8 cellular contexts compared by ENCODE assay signal in genomic region chr12:94150483-94151225, GRCh38. TPM values are rescaled to one million over a fixed set of nuclear protein-coding genes. Genes with fewer than 3 reads are reported as not detected.
DNase-seq lines count a peak whose midpoint lies in the region; ATAC-seq and TF ChIP-seq lines count a peak whose summit lies in the region.

No MANE protein-coding gene starts in this region.

- no peaks in the 10 kb centered on the region for H3K79me2 ChIP-seq in neural progenitor cell (ENCODE audit: low read depth)

- CTCF ChIA-PET in activated B cell treated with CpG ODN at 0.5 μM for 24 hours (lab: Charles Lee): interaction anchor here (1.0 to 3.0 kb wide), 4 partner anchors 16 to 284 kb away, joined by 5 to 17 read pairs (median 6); no protein-coding TSS in a partner anchor

- no peak for ATAC-seq in Right ventricle myocardium inferior
- no peak for ATAC-seq in left cardiac atrium
- peak; percentile 18 for ATAC-seq in activated B cell treated with CpG ODN at 0.5 μM for 24 hours (ENCODE audit: low read depth)
- ATAC-seq in HG02763 (IDR thresholded peaks at IDR 0.05; ENCODE audit: unreplicated experiment): no peak
- no peak for ATAC-seq in GM18511 (IDR thresholded peaks at IDR 0.05; ENCODE audit: unreplicated experiment)

- H3K27me3 ChIP-seq in endodermal cell (ENCODE audit: control insufficient read depth, insufficient read depth, low read length, poor library complexity, severe bottlenecking): peaks cover 77% of the 10 kb centered on the region
- peaks cover 92% of the 10 kb centered on the region for H3K27me3 ChIP-seq in neural progenitor cell

- H3K9me3 Mint-ChIP-seq in activated B cell treated with CpG ODN at 0.5 μM for 24 hours (no peaks in the 10 kb centered on the region), endodermal cell (no peaks in the 10 kb centered on the region), neural progenitor cell (no peaks in the 10 kb centered on the region)

- H3K36me3 ChIP-seq in endodermal cell (ENCODE audit: control insufficient read depth, insufficient read depth, low read length) (no peaks in the 10 kb centered on the region), neural progenitor cell (no peaks in the 10 kb centered on the region)

- TF ChIP-seq CTCF in activated B cell treated with CpG ODN at 0.5 μM for 24 hours (IDR thresholded peaks at IDR 0.05) (no peak), endodermal cell (conservative IDR thresholded peaks at IDR 0.05) (no peak), neural progenitor cell (IDR thresholded peaks at IDR 0.05) (no peak)

- peak overlapping the region; percentile 96 for H3K4me3 Mint-ChIP-seq in activated B cell treated with CpG ODN at 0.5 μM for 24 hours
- H3K4me3 Mint-ChIP-seq in endodermal cell: peak overlapping the region; percentile 56
- H3K4me3 Mint-ChIP-seq in neural progenitor cell: peak overlapping the region; percentile 96

- peaks cover 15% of the 10 kb centered on the region for H3K4me1 ChIP-seq in endodermal cell (ENCODE audit: control insufficient read depth, insufficient read depth, low read length)
- H3K4me1 ChIP-seq in neural progenitor cell: peaks cover 10% of the 10 kb centered on the region

- peaks cover 57% of the 10 kb centered on the region for H3K4me1 Mint-ChIP-seq in activated B cell treated with CpG ODN at 0.5 μM for 24 hours
- H3K4me1 Mint-ChIP-seq in endodermal cell: peaks cover 28% of the 10 kb centered on the region
- peaks cover 58% of the 10 kb centered on the region for H3K4me1 Mint-ChIP-seq in neural progenitor cell

- no peaks in the 10 kb centered on the region for H3K27me3 Mint-ChIP-seq in activated B cell treated with CpG ODN at 0.5 μM for 24 hours
- H3K27me3 Mint-ChIP-seq in endodermal cell (ENCODE audit: insufficient read depth): peaks cover 88% of the 10 kb centered on the region
- peaks cover 13% of the 10 kb centered on the region for H3K27me3 Mint-ChIP-seq in neural progenitor cell (ENCODE audit: insufficient read depth, low read depth)

- peak overlapping the region; percentile 87 for H3K4me2 ChIP-seq in neural progenitor cell

- H4K20me1 ChIP-seq in neural progenitor cell (ENCODE audit: low read depth): peaks cover 33% of the 10 kb centered on the region

- H3K36me3 Mint-ChIP-seq in activated B cell treated with CpG ODN at 0.5 μM for 24 hours (ENCODE audit: low read depth) (peaks cover 8% of the 10 kb centered on the region), endodermal cell (ENCODE audit: low read depth) (no peaks in the 10 kb centered on the region), neural progenitor cell (peaks cover 5% of the 10 kb centered on the region)

- POLR2A ChIA-PET in activated B cell treated with CpG ODN at 0.5 μM for 24 hours (lab: Charles Lee): interaction anchor here (0.7 to 3.7 kb wide), 6 partner anchors 55 to 123 kb away, joined by 3 to 64 read pairs (median 10); no protein-coding TSS in a partner anchor

- H3K9ac ChIP-seq in endodermal cell (ENCODE audit: extremely low read depth, low read length, poor library complexity, severe bottlenecking) (no peak overlapping the region), neural progenitor cell (no peak overlapping the region)

- WGBS in endodermal cell (ENCODE audit: insufficient coverage in 1 of 2, insufficient read length in 1 of 2), 2 experiments: 23 to 40% methylated on average over 10 to 25 of the region's 26 CpGs

- H3K27ac Mint-ChIP-seq in activated B cell treated with CpG ODN at 0.5 μM for 24 hours (peak overlapping the region; percentile 86), endodermal cell (no peak overlapping the region), neural progenitor cell (peak overlapping the region; percentile 50)

- peak overlapping the region; percentile 6 for H3K27ac ChIP-seq in endodermal cell (ENCODE audit: low read depth, low read length)
- H3K27ac ChIP-seq in neural progenitor cell: no peak overlapping the region

- H3K9me3 ChIP-seq in endodermal cell (ENCODE audit: control insufficient read depth, low read length) (no peaks in the 10 kb centered on the region), neural progenitor cell (ENCODE audit: low read depth) (no peaks in the 10 kb centered on the region)

- H3F3A ChIP-seq in neural progenitor cell (ENCODE audit: low read depth): peaks cover 42% of the 10 kb centered on the region

- peak overlapping the region; percentile 67 for H2AFZ ChIP-seq in neural progenitor cell (replicated peaks)

- peak overlapping the region; percentile 65 for H3K4me3 ChIP-seq in endodermal cell (ENCODE audit: low read length)
- peak overlapping the region; percentile 79 for H3K4me3 ChIP-seq in neural progenitor cell

- intact Hi-C loops in Right ventricle myocardium inferior (cut with DNase I): no loop called here
- intact Hi-C loops in left cardiac atrium (cut with DNase I): loop anchor here in 1 of 2 donors (10.0 kb wide), 1 partner anchor 134 kb away; no protein-coding TSS in a partner anchor
- intact Hi-C loops in activated B cell treated with CpG ODN at 0.5 μM for 24 hours (cut with micrococcal nuclease): loop anchor here (1.0 to 2.0 kb wide), 4 partner anchors 8 to 58 kb away; no protein-coding TSS in a partner anchor

- peak; percentile 73 for DNase-seq in Right ventricle myocardium inferior (ENCODE audit: missing footprints)
- DNase-seq in left cardiac atrium: no peak
- DNase-seq in activated B cell treated with CpG ODN at 0.5 μM for 24 hours: peak; percentile 49
- DNase-seq in endodermal cell: peak; percentile 87
- DNase-seq in neural progenitor cell (ENCODE audit: low spot score): peak; percentile 60
- no peak for DNase-seq in NCI-H82 (lab: John Stamatoyannopoulos, UW)

RNA-seq across cellular contexts. Expression of gene PLXNC1, which starts 2.3 kb away (rescaled TPM):
- 3.0 TPM for total RNA-seq in Right ventricle myocardium inferior
- total RNA-seq in left cardiac atrium: 1 to 10 TPM; 3.2 to 4.1 TPM
- total RNA-seq in activated B cell treated with CpG ODN at 0.5 μM for 24 hours: 27.0 and 30.9 TPM in 2 replicates
- 1 to 10 TPM; 1.6 to 1.9 TPM for total RNA-seq in endodermal cell
- 10.2 TPM for polyA plus RNA-seq in endodermal cell (2013, experiment 1 of 2)
- polyA plus RNA-seq in endodermal cell (2013, experiment 2 of 2): 9.9 TPM
- total RNA-seq in neural progenitor cell (ENCODE audit: low replicate concordance): 13.4 and 16.7 TPM in 2 replicates

Comparison
In these comparisons a context has a peak if more than half of its experiments do, and no peak if none do; other contexts are left out.
1. DNase-seq: peak in Right ventricle myocardium inferior (single experiment), activated B cell treated with CpG ODN at 0.5 μM for 24 hours (single experiment), endodermal cell (single experiment) and neural progenitor cell (single experiment); none in left cardiac atrium (single experiment) and NCI-H82 (single experiment).
2. Peak in every context shown above with its lines, with median percentiles within 50 percentile points of each other: H3K4me3 Mint-ChIP-seq.